In the genomic region with DNA sequence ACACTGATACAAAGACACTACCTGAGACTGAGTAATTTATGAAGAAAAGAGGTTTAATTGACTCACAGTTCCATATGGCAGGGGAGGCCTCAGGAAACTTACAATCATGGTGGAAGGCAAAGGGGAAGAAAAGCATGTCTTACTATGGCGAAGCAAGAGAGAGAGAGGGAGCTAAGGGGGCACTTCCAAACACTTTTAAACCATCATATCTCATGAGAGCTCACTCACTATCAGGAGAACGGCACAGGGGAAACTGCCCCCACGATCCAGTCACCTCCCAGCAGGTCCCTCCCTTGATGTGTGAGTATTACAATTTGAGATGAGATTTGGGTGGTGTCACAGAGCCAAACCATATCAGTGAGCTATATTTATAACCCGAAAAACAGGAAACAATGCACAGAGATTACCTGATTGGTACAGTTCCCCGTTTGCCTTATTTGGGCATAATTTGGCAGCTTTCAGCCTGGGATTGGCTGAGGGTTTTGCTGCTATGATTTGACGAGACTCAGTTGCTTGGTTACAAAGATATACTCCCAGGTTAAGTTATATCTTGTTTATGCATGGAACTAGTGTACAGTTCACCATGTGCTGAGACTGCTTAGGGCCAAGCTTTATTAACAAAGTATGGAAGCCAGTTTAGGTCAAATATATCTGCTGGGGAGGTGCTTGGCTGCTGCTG, we compare ENCODE assay signal across 1 cellular context.
TF ChIP-seq lines count a peak whose summit lies in the region.

No MANE protein-coding gene starts in this region.

TF ChIP-seq in K562, 482 proteins besides CTCF, POLR2A, EP300 and RAD21 (continued from another document and continues in another):
- TF ChIP-seq STAT5B (CRISPR knock-in tag; IDR thresholded peaks at IDR 0.05): no peak
- TF ChIP-seq CEBPG (CRISPR knock-in tag; IDR thresholded peaks at IDR 0.05): no peak
- no peak for TF ChIP-seq CEBPG (tag; conservative IDR thresholded peaks at IDR 0.05 in 1 of 2, IDR thresholded peaks at IDR 0.05 in 1 of 2)
- TF ChIP-seq E2F6 (IDR thresholded peaks at IDR 0.05; ENCODE audit: borderline replicate concordance in 1 of 2, extremely low read depth in 1 of 2, insufficient read depth in 1 of 2, insufficient read length in 1 of 2, low read depth in 1 of 2, low read length in 1 of 2, poor library complexity in 1 of 2, severe bottlenecking in 1 of 2): no peak
- no peak for TF ChIP-seq GTF2B (IDR thresholded peaks at IDR 0.05; ENCODE audit: extremely low read depth, insufficient read length)
- TF ChIP-seq CLOCK (CRISPR knock-in tag; IDR thresholded peaks at IDR 0.05; ENCODE audit: borderline replicate concordance): no peak
- TF ChIP-seq PRDM10 (IDR thresholded peaks at IDR 0.05; ENCODE audit: partially characterized antibody): no peak
- no peak for TF ChIP-seq TRIM25 (IDR thresholded peaks at IDR 0.05; ENCODE audit: borderline replicate concordance)
- no peak for TF ChIP-seq ARID3A (IDR thresholded peaks at IDR 0.05; ENCODE audit: borderline replicate concordance, low read depth, low read length)
- TF ChIP-seq, protein P1, sequence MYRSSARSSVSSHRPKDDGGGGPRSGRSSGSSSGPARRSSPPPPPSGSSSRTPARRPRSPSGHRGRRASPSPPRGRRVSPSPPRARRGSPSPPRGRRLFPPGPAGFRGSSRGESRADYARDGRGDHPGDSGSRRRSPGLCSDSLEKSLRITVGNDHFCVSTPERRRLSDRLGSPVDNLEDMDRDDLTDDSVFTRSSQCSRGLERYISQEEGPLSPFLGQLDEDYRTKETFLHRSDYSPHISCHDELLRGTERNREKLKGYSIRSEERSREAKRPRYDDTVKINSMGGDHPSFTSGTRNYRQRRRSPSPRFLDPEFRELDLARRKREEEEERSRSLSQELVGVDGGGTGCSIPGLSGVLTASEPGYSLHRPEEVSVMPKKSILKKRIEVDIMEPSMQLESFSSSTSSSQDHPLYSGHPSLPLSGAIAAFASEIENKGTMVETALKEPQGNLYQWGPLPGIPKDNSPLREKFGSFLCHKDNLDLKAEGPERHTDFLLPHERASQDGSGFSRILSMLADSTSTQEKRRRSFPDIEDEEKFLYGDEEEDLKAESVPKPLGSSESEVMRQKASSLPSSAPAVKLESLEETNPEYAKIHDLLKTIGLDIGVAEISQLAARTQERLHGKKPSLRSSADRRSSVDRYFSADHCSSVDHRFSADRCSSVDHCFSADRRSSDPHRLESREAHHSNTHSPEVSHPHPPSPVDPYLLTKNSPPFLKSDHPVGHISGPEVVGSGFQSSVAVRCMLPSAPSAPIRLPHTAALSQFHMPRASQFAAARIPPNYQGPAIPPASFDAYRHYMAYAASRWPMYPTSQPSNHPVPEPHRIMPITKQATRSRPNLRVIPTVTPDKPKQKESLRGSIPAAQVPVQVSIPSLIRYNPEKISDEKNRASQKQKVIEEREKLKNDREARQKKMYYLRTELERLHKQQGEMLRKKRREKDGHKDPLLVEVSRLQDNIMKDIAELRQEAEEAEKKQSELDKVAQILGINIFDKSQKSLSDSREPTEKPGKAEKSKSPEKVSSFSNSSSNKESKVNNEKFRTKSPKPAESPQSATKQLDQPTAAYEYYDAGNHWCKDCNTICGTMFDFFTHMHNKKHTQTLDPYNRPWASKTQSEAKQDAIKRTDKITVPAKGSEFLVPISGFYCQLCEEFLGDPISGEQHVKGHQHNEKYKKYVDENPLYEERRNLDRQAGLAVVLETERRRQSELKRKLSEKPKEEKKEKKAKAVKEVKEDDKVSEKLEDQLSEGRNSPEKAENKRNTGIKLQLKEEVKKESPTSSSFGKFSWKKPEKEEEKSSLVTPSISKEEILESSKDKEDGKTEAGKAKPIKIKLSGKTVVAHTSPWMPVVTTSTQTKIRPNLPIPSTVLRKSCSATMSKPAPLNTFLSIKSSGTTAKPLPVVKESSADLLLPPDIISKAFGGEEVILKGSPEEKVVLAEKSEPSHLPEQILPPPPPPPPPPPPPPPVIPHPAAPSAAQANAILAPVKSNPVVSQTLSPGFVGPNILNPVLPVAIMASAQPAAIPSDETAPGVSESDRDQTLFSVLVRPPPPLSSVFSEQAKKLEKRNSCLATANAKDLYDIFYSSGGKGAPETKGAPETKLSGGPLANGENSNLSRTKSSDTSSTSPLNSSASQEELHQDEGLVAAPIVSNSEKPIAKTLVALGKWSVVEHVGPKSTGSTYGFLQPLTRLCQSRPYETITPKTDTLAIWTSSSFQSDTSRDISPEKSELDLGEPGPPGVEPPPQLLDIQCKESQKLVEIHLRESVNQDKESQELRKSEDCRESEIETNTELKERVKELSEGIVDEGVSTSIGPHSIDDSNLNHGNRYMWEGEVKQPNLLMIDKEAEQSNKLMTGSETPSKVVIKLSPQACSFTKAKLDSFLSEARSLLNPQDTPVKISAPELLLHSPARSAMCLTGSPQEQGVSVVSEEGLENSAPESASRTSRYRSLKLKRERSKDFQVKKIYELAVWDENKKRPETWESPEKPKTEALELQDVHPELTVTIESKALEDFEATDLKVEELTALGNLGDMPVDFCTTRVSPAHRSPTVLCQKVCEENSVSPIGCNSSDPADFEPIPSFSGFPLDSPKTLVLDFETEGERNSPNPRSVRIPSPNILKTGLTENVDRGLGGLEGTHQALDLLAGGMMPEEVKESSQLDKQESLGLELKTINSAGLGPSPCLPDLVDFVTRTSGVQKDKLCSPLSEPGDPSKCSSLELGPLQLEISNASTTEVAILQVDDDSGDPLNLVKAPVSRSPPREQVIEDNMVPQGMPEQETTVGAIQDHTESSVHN (IDR thresholded peaks at IDR 0.05; ENCODE audit: borderline replicate concordance in 1 of 2, low read depth in 1 of 2): no peak
- 0 out of 2 replicates have a peak, but pooled peaks have one; percentile 59 for TF ChIP-seq ZNF644 (tag; IDR thresholded peaks at IDR 0.05; ENCODE audit: low read depth)
- no peak for TF ChIP-seq BCOR (IDR thresholded peaks at IDR 0.05)
- no peak for TF ChIP-seq ZNF174 (CRISPR knock-in tag; IDR thresholded peaks at IDR 0.05)
- TF ChIP-seq FOS (IDR thresholded peaks at IDR 0.05; ENCODE audit: extremely low read depth, insufficient read length): peak; percentile 12
- TF ChIP-seq DNMT1 (IDR thresholded peaks at IDR 0.05): no peak
- TF ChIP-seq FOXA3 (CRISPR knock-in tag; conservative IDR thresholded peaks at IDR 0.05 in 1 of 2, IDR thresholded peaks at IDR 0.05 in 1 of 2): no peak
- peak; percentile 59; the same call in 1 of the 2 replicates for TF ChIP-seq ZNF175 (CRISPR knock-in tag; IDR thresholded peaks at IDR 0.05; ENCODE audit: low read depth)
- TF ChIP-seq ESRRB (CRISPR knock-in tag; IDR thresholded peaks at IDR 0.05; ENCODE audit: borderline replicate concordance): no peak
- no peak for TF ChIP-seq SIRT6 (IDR thresholded peaks at IDR 0.05; ENCODE audit: low read depth, low read length)
- no peak for TF ChIP-seq E2F5 (CRISPR knock-in tag; IDR thresholded peaks at IDR 0.05)
- TF ChIP-seq MEF2D (tag; conservative IDR thresholded peaks at IDR 0.05; ENCODE audit: low read depth): peak; percentile 87; the same call in 1 of the 2 replicates
- TF ChIP-seq SOX6 (IDR thresholded peaks at IDR 0.05): peak; percentile 27; the same call in 1 of the 2 replicates
- no peak for TF ChIP-seq TAF15 (IDR thresholded peaks at IDR 0.05; ENCODE audit: low read depth, low read length)
- no peak for TF ChIP-seq GATA2 (CRISPR knock-in tag; IDR thresholded peaks at IDR 0.05)
- TF ChIP-seq HNRNPH1 (optimal IDR thresholded peaks at IDR 0.05; ENCODE audit: low read depth, low read length): no peak
- TF ChIP-seq ATF1 (CRISPR knock-in tag; IDR thresholded peaks at IDR 0.05): no peak
- TF ChIP-seq ATF1 (tag; IDR thresholded peaks at IDR 0.05): no peak
- no peak for TF ChIP-seq MAZ (CRISPR knock-in tag; conservative IDR thresholded peaks at IDR 0.05 in 1 of 2, IDR thresholded peaks at IDR 0.05 in 1 of 2)
- no peak for TF ChIP-seq CC2D1A (IDR thresholded peaks at IDR 0.05)
